Comparison of ENCODE assay signal across 9 cellular contexts in the genomic region with DNA sequence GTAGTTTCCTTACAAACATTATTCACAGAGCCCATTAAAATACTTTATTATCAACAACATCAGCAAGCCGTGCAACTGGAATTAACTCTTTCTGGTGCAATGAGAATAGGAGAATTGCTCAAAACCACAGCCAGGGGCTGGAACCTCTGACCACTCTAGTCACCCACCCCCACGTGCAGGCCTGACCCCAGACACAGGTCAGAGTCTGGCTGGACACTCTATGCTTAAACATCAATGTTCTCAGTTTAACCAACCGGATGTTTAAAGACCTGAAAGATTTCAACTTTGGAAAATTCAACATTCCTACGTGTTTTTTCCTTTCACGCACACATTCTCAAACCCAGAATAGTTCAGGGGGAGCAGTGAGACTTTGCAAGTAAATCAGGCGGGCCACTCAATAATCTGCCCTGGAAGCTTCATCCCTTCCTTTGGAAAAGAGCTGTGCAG.
DNase-seq lines count a peak whose midpoint lies in the region; ATAC-seq and TF ChIP-seq lines count a peak whose summit lies in the region.
"Had no signal": no experiment of that assay in that cellular context is flagged by ENCODE, and none has a peak within 500 bp of the region (broad histone marks: within the 10 kb centered on the region; RNA-seq: fewer than 3 reads in every experiment).

No MANE protein-coding gene starts in this region.

- H3K36me3 Mint-ChIP-seq in progenitor cell of endocrine pancreas (ENCODE audit: insufficient read depth) = peaks cover 16% of the 10 kb centered on the region

- no peak overlapping the region for H3K4me3 Mint-ChIP-seq in progenitor cell of endocrine pancreas (ENCODE audit: low read depth)

- peak overlapping the region; percentile 44 for H3K4me2 ChIP-seq in fibroblast of lung (ENCODE audit: extremely low read depth, insufficient read depth, low read length)

- intact Hi-C loops in sigmoid colon (cut with DNase I) = loop anchor here (5.0 kb wide), 2 partner anchors 45 to 60 kb away; no protein-coding TSS in a partner anchor

- H3K27ac ChIP-seq in Peyer's patch = peak overlapping the region; percentile 34 to 73 (median 62)
- no peak overlapping the region for H3K27ac ChIP-seq in fibroblast of lung (ENCODE audit: insufficient read depth, low read length)
- peak overlapping the region; percentile 66 to 79 (median 72) for H3K27ac ChIP-seq in sigmoid colon

- H3K4me1 ChIP-seq in Peyer's patch = peaks cover 0 to 33% (median 6%) of the 10 kb centered on the region in 4 donors
- peaks cover 2% of the 10 kb centered on the region for H3K4me1 ChIP-seq in fibroblast of lung (ENCODE audit: control insufficient read depth, extremely low read depth, insufficient read depth, low read length)
- peaks cover 0 to 45% (median 36%) of the 10 kb centered on the region in 4 donors for H3K4me1 ChIP-seq in sigmoid colon

- H4K20me1 ChIP-seq in fibroblast of lung (ENCODE audit: control insufficient read depth, extremely low read depth, insufficient read depth, low read length) = no peaks in the 10 kb centered on the region

- H3K36me3 ChIP-seq in Peyer's patch (peaks cover 0 to 21% (median 0%) of the 10 kb centered on the region in 3 donors), fibroblast of lung (ENCODE audit: control insufficient read depth, insufficient read depth, low read length) (no peaks in the 10 kb centered on the region), sigmoid colon (peaks cover 0 to 17% (median 0%) of the 10 kb centered on the region in 4 donors)

- TF ChIP-seq POLR2A in Peyer's patch (IDR thresholded peaks at IDR 0.05) (no peak), sigmoid colon (IDR thresholded peaks at IDR 0.05) (no peak)

- no peaks in the 10 kb centered on the region for H3K9me3 Mint-ChIP-seq in progenitor cell of endocrine pancreas (ENCODE audit: low read depth)

- H3K9me3 ChIP-seq in Peyer's patch (no peaks in the 10 kb centered on the region), fibroblast of lung (ENCODE audit: control insufficient read depth, insufficient read depth, low read depth, low read length) (no peaks in the 10 kb centered on the region), sigmoid colon (no peaks in the 10 kb centered on the region)

- WGBS in sigmoid colon, 2 donors = 58 to 59% methylated on average over 6 of the region's 6 CpGs

- peaks cover 89% of the 10 kb centered on the region for H3K27me3 Mint-ChIP-seq in progenitor cell of endocrine pancreas

- no peak overlapping the region for H2AFZ ChIP-seq in fibroblast of lung (ENCODE audit: low read length)

- TF ChIP-seq CTCF in Peyer's patch (IDR thresholded peaks at IDR 0.05) (no peak), fibroblast of lung (conservative IDR thresholded peaks at IDR 0.05 in 1 of 2, IDR thresholded peaks at IDR 0.05 in 1 of 2; ENCODE audit: low read depth in 1 of 2, low read length in 2 of 2) (no peak), sigmoid colon (IDR thresholded peaks at IDR 0.05) (no peak), progenitor cell of endocrine pancreas (IDR thresholded peaks at IDR 0.05; ENCODE audit: unreplicated experiment) (no peak)

- H3K9ac ChIP-seq in fibroblast of lung (ENCODE audit: insufficient read depth, low read length) = no peak overlapping the region

- no peak overlapping the region for H3K4me3 ChIP-seq in Peyer's patch
- peak overlapping the region in 1 of 4 experiments; percentile 7 for H3K4me3 ChIP-seq in fibroblast of lung (replicated peaks in 1 of 4; ENCODE audit: control extremely low read depth in 1 of 4, insufficient read depth in 1 of 4, low read depth in 3 of 4, low read length in 4 of 4)
- peak overlapping the region in 2 of 4 donors; percentile 0 to 7 for H3K4me3 ChIP-seq in sigmoid colon

- no peak for TF ChIP-seq EP300 in sigmoid colon (IDR thresholded peaks at IDR 0.05)

- H3K4me1 Mint-ChIP-seq in progenitor cell of endocrine pancreas (ENCODE audit: low read depth) = peaks cover 17% of the 10 kb centered on the region

- peak; percentile 19 for ATAC-seq in GM19351 (IDR thresholded peaks at IDR 0.05; ENCODE audit: unreplicated experiment)
- ATAC-seq in HG02642 (IDR thresholded peaks at IDR 0.05; ENCODE audit: poor library complexity, unreplicated experiment) = no peak

- DNase-seq in Peyer's patch (no peak), fibroblast of lung (ENCODE audit: low read depth in 2 of 2) (no peak), sigmoid colon (no peak), NCI-H82 treated with DMSO at 0.1 percent for 48 hours (lab: John Stamatoyannopoulos, UW; ENCODE audit: unreplicated experiment) (no peak), progenitor cell of endocrine pancreas (ENCODE audit: low spot score, unreplicated experiment) (no peak), DMS 273 treated with DMSO at 0.1 percent for 48 hours (lab: John Stamatoyannopoulos, UW) (no peak)
- DNase-seq: stimulated activated CD4-positive, alpha-beta T cell treated with anti-CD3 and anti-CD28 coated beads, Interleukin-15, amount 100 ng/mL, for 24 hours had no signal

- no peaks in the 10 kb centered on the region for H3K79me2 ChIP-seq in fibroblast of lung (ENCODE audit: control insufficient read depth, insufficient read depth, low read length)

- H3K27me3 ChIP-seq in Peyer's patch = no peaks in the 10 kb centered on the region
- H3K27me3 ChIP-seq in fibroblast of lung (ENCODE audit: control insufficient read depth, insufficient read depth, low read length) = no peaks in the 10 kb centered on the region
- H3K27me3 ChIP-seq in sigmoid colon = no peaks in the 10 kb centered on the region

- H3K27ac Mint-ChIP-seq in progenitor cell of endocrine pancreas = no peak overlapping the region
